Comparison of ENCODE assay signal across 11 cellular contexts in the genomic region with DNA sequence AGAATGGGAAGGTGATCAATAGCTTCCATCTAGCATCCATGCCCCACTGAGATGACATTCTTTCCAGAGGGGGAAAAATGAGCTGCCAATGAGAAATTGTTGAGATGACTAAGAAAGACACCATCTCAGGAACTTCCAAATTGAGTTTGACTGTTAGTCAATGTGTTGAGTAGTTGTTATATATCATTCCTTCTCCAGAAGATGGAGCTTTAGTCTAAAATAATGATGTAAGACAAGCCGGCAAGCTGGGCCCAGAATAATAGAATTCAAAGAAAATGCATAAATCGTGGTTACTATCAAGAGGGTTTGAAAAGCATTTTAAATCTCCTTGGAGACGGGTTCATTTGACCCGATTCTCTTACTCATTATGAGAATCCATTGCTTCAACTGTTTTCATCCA.
DNase-seq lines count a peak whose midpoint lies in the region; ATAC-seq and TF ChIP-seq lines count a peak whose summit lies in the region.
"Had no signal": no experiment of that assay in that cellular context is flagged by ENCODE, and none has a peak within 500 bp of the region (broad histone marks: within the 10 kb centered on the region; RNA-seq: fewer than 3 reads in every experiment).

No MANE protein-coding gene starts in this region.

- H3K4me1 Mint-ChIP-seq in activated CD8-positive, alpha-beta T cell treated with anti-CD3 and anti-CD28 coated beads for 36 hours (ENCODE audit: low read depth) = peaks cover 12% of the 10 kb centered on the region
- H3K4me1 Mint-ChIP-seq in activated CD8-positive, alpha-beta T cell treated with anti-CD3 and anti-CD28 coated beads, Interleukin-2, amount 10 ng/mL, durations not matched to agents 7 days and 5 days (ENCODE audit: low read depth) = peaks cover 11% of the 10 kb centered on the region
- H3K4me1 Mint-ChIP-seq in effector memory CD8-positive, alpha-beta T cell (ENCODE audit: low read depth in 2 of 2) = peaks cover 15 to 17% of the 10 kb centered on the region in 2 donors

- H3K27ac Mint-ChIP-seq in activated CD8-positive, alpha-beta T cell treated with anti-CD3 and anti-CD28 coated beads for 36 hours = no peak overlapping the region
- H3K27ac Mint-ChIP-seq in activated CD8-positive, alpha-beta T cell treated with anti-CD3 and anti-CD28 coated beads, Interleukin-2, amount 10 ng/mL, durations not matched to agents 7 days and 5 days = no peak overlapping the region
- peak overlapping the region in 1 of 2 donors; percentile 46 for H3K27ac Mint-ChIP-seq in effector memory CD8-positive, alpha-beta T cell

- no peak overlapping the region for H3K4me3 ChIP-seq in OCI-LY3 (ENCODE audit: low read length)
- no peak overlapping the region for H3K4me3 ChIP-seq in smooth muscle cell
- H3K4me3 ChIP-seq: right atrium auricular region, thoracic aorta had no signal

- peak; percentile 16 for DNase-seq in activated CD8-positive, alpha-beta T cell treated with anti-CD3 and anti-CD28 coated beads for 36 hours
- no peak for DNase-seq in activated CD8-positive, alpha-beta T cell treated with anti-CD3 and anti-CD28 coated beads, Interleukin-2, amount 10 ng/mL, durations not matched to agents 7 days and 5 days
- DNase-seq in effector memory CD8-positive, alpha-beta T cell = no peak
- DNase-seq in smooth muscle cell (lab: John Stamatoyannopoulos, UW; ENCODE audit: unreplicated experiment) (no peak), hepatic stellate cell (ENCODE audit: low spot score) (no peak)
- DNase-seq: NCI-H1417 had no signal

- H3K4me3 Mint-ChIP-seq in activated CD8-positive, alpha-beta T cell treated with anti-CD3 and anti-CD28 coated beads for 36 hours = no peak overlapping the region
- H3K4me3 Mint-ChIP-seq in activated CD8-positive, alpha-beta T cell treated with anti-CD3 and anti-CD28 coated beads, Interleukin-2, amount 10 ng/mL, durations not matched to agents 7 days and 5 days = no peak overlapping the region
- H3K4me3 Mint-ChIP-seq in effector memory CD8-positive, alpha-beta T cell = no peak overlapping the region

- H3K27me3 Mint-ChIP-seq in activated CD8-positive, alpha-beta T cell treated with anti-CD3 and anti-CD28 coated beads for 36 hours = no peaks in the 10 kb centered on the region
- H3K27me3 Mint-ChIP-seq in activated CD8-positive, alpha-beta T cell treated with anti-CD3 and anti-CD28 coated beads, Interleukin-2, amount 10 ng/mL, durations not matched to agents 7 days and 5 days (ENCODE audit: low read depth) = no peaks in the 10 kb centered on the region
- H3K27me3 Mint-ChIP-seq in effector memory CD8-positive, alpha-beta T cell = no peaks in the 10 kb centered on the region

- H2AFZ ChIP-seq in OCI-LY3 (ENCODE audit: low read depth, low read length) (no peak overlapping the region), smooth muscle cell (ENCODE audit: low read depth) (no peak overlapping the region)

- no peaks in the 10 kb centered on the region for H4K20me1 ChIP-seq in OCI-LY3 (ENCODE audit: insufficient read depth, low read length)
- no peaks in the 10 kb centered on the region for H4K20me1 ChIP-seq in smooth muscle cell (ENCODE audit: low read depth)

- H3K9ac ChIP-seq in OCI-LY3 (ENCODE audit: low read length) (no peak overlapping the region), smooth muscle cell (ENCODE audit: low read depth) (no peak overlapping the region)

- no peaks in the 10 kb centered on the region for H3K27me3 ChIP-seq in OCI-LY3 (ENCODE audit: low read depth, low read length)
- H3K27me3 ChIP-seq in smooth muscle cell (ENCODE audit: low read depth) = no peaks in the 10 kb centered on the region
- H3K27me3 ChIP-seq: right atrium auricular region had no signal

- peaks cover 22% of the 10 kb centered on the region for H3K4me1 ChIP-seq in OCI-LY3 (ENCODE audit: low read length)
- no peaks in the 10 kb centered on the region for H3K4me1 ChIP-seq in smooth muscle cell (ENCODE audit: low read depth)
- H3K4me1 ChIP-seq: right atrium auricular region had no signal

- POLR2A ChIA-PET in activated CD8-positive, alpha-beta T cell treated with anti-CD3 and anti-CD28 coated beads for 36 hours (lab: Charles Lee) = no interaction called here
- POLR2A ChIA-PET in activated CD8-positive, alpha-beta T cell treated with anti-CD3 and anti-CD28 coated beads, Interleukin-2, amount 10 ng/mL, durations not matched to agents 7 days and 5 days (lab: Charles Lee) = no interaction called here

- H3K27ac ChIP-seq in OCI-LY3 (ENCODE audit: low read length) = no peak overlapping the region
- no peak overlapping the region for H3K27ac ChIP-seq in smooth muscle cell (ENCODE audit: low read depth)
- H3K27ac ChIP-seq: right atrium auricular region, thoracic aorta had no signal

- H3F3A ChIP-seq in smooth muscle cell (ENCODE audit: low read depth) = no peaks in the 10 kb centered on the region

- TF ChIP-seq CTCF in activated CD8-positive, alpha-beta T cell treated with anti-CD3 and anti-CD28 coated beads for 36 hours (IDR thresholded peaks at IDR 0.05) = peak; percentile 42
- TF ChIP-seq CTCF in OCI-LY3 (IDR thresholded peaks at IDR 0.05; ENCODE audit: low read depth, low read length) (peak; percentile 65), smooth muscle cell (IDR thresholded peaks at IDR 0.05; ENCODE audit: borderline replicate concordance, insufficient read depth, poor library complexity, severe bottlenecking) (peak; percentile 8)

- H3K9me3 ChIP-seq in OCI-LY3 (ENCODE audit: insufficient read depth, low read length) (no peaks in the 10 kb centered on the region), smooth muscle cell (replicated peaks; ENCODE audit: low read depth) (no peaks in the 10 kb centered on the region)
- H3K9me3 ChIP-seq: right atrium auricular region, thoracic aorta had no signal

- no peaks in the 10 kb centered on the region for H3K36me3 ChIP-seq in OCI-LY3 (replicated peaks; ENCODE audit: low read depth, low read length)
- no peaks in the 10 kb centered on the region for H3K36me3 ChIP-seq in smooth muscle cell (ENCODE audit: low read depth)
- H3K36me3 ChIP-seq: right atrium auricular region, thoracic aorta had no signal

- H3K36me3 Mint-ChIP-seq in activated CD8-positive, alpha-beta T cell treated with anti-CD3 and anti-CD28 coated beads for 36 hours (ENCODE audit: low read depth) = no peaks in the 10 kb centered on the region
- no peaks in the 10 kb centered on the region for H3K36me3 Mint-ChIP-seq in activated CD8-positive, alpha-beta T cell treated with anti-CD3 and anti-CD28 coated beads, Interleukin-2, amount 10 ng/mL, durations not matched to agents 7 days and 5 days (ENCODE audit: low read depth)
- no peaks in the 10 kb centered on the region for H3K36me3 Mint-ChIP-seq in effector memory CD8-positive, alpha-beta T cell (ENCODE audit: insufficient read depth)

- intact Hi-C loops in activated CD8-positive, alpha-beta T cell treated with anti-CD3 and anti-CD28 coated beads for 36 hours (cut with micrococcal nuclease) = loop anchor here (2.0 kb wide), 1 partner anchor 194 kb away; no protein-coding TSS in a partner anchor

- H3K79me2 ChIP-seq in OCI-LY3 (ENCODE audit: low read length) = no peaks in the 10 kb centered on the region
- H3K79me2 ChIP-seq in smooth muscle cell (ENCODE audit: low read depth) = no peaks in the 10 kb centered on the region

- CTCF ChIA-PET in activated CD8-positive, alpha-beta T cell treated with anti-CD3 and anti-CD28 coated beads for 36 hours (lab: Charles Lee) = interaction anchor here (0.8 to 5.7 kb wide), 11 partner anchors 11 to 423 kb away, joined by 3 to 51 read pairs (median 5); a partner anchor contains a TSS
- CTCF ChIA-PET in activated CD8-positive, alpha-beta T cell treated with anti-CD3 and anti-CD28 coated beads, Interleukin-2, amount 10 ng/mL, durations not matched to agents 7 days and 5 days (lab: Charles Lee) = interaction anchor here (0.7 to 2.9 kb wide), 22 partner anchors 11 to 1056 kb away, joined by 3 to 25 read pairs (median 4); no protein-coding TSS in a partner anchor

- WGBS in smooth muscle cell (ENCODE audit: low lambda C conversion rate) = 76% methylated on average over 4 of the region's 4 CpGs

- no peak overlapping the region for H3K4me2 ChIP-seq in OCI-LY3 (ENCODE audit: low read length)
- no peak overlapping the region for H3K4me2 ChIP-seq in smooth muscle cell

- no peaks in the 10 kb centered on the region for H3K9me3 Mint-ChIP-seq in activated CD8-positive, alpha-beta T cell treated with anti-CD3 and anti-CD28 coated beads for 36 hours
- H3K9me3 Mint-ChIP-seq in activated CD8-positive, alpha-beta T cell treated with anti-CD3 and anti-CD28 coated beads, Interleukin-2, amount 10 ng/mL, durations not matched to agents 7 days and 5 days (ENCODE audit: insufficient read depth) = no peaks in the 10 kb centered on the region
- no peaks in the 10 kb centered on the region for H3K9me3 Mint-ChIP-seq in effector memory CD8-positive, alpha-beta T cell

- peak; percentile 60 for ATAC-seq in activated CD8-positive, alpha-beta T cell treated with anti-CD3 and anti-CD28 coated beads for 36 hours
- ATAC-seq in activated CD8-positive, alpha-beta T cell treated with anti-CD3 and anti-CD28 coated beads, Interleukin-2, amount 10 ng/mL, durations not matched to agents 7 days and 5 days = no peak
- ATAC-seq in effector memory CD8-positive, alpha-beta T cell (replicated peaks) = peak; percentile 73
- no peak for ATAC-seq in GM18870 (IDR thresholded peaks at IDR 0.05; ENCODE audit: unreplicated experiment)
- no peak for ATAC-seq in HG03108 (IDR thresholded peaks at IDR 0.05; ENCODE audit: unreplicated experiment)

Comparison
In these comparisons a context has a peak if more than half of its experiments do, and no peak if none do; other contexts are left out.
1. ATAC-seq: peak in activated CD8-positive, alpha-beta T cell treated with anti-CD3 and anti-CD28 coated beads for 36 hours (single experiment) and effector memory CD8-positive, alpha-beta T cell (single experiment); none in activated CD8-positive, alpha-beta T cell treated with anti-CD3 and anti-CD28 coated beads, Interleukin-2, amount 10 ng/mL, durations not matched to agents 7 days and 5 days (single experiment), GM18870 (single experiment) and HG03108 (single experiment).
2. CTCF ChIP-seq: peak in every context shown above with its lines; median percentile 65 in OCI-LY3; 42 in activated CD8-positive, alpha-beta T cell treated with anti-CD3 and anti-CD28 coated beads for 36 hours; 8 in smooth muscle cell.